31 cellular contexts compared by ENCODE assay signal in genomic region chr20:51668515-51668914, GRCh38.
"Had no signal": no experiment of that assay in that cellular context is flagged by ENCODE, and none has a peak within 500 bp of the region (broad histone marks: within the 10 kb centered on the region; RNA-seq: fewer than 3 reads in every experiment).

No MANE protein-coding gene starts in this region.

- H3K36me3 ChIP-seq: SJCRH30 had no signal

- H3K4me2 ChIP-seq: KMS-11 had no signal

- H3K9me3 ChIP-seq: ascending aorta, SJCRH30 had no signal

- H3K36me3 Mint-ChIP-seq: activated naive CD8-positive, alpha-beta T cell treated with anti-CD3 and anti-CD28 coated beads for 36 hours had no signal

- H3K27ac ChIP-seq: ascending aorta, cardiac muscle cell, KMS-11, SJCRH30, SK-N-MC, WERI-Rb-1 had no signal

- H3K27me3 ChIP-seq: ascending aorta, cardiac muscle cell had no signal

- H3K27ac Mint-ChIP-seq: activated CD8-positive, alpha-beta T cell treated with anti-CD3 and anti-CD28 coated beads for 36 hours; activated naive CD8-positive, alpha-beta T cell treated with anti-CD3 and anti-CD28 coated beads for 36 hours; activated T-cell treated with anti-CD3 and anti-CD28 coated beads, Interleukin-2, amount 50 U/mL, for 72 hours; activated T-helper 17 cell treated with anti-CD3 and anti-CD28 coated beads, Interleukin-2, amount 50 U/mL, for 72 hours had no signal

- H3K4me3 ChIP-seq: ascending aorta, cardiac muscle cell, SJCRH30, SK-N-MC had no signal

- H3K4me1 ChIP-seq: ascending aorta, SJCRH30 had no signal

- H3K4me3 Mint-ChIP-seq: activated CD8-positive, alpha-beta T cell treated with anti-CD3 and anti-CD28 coated beads for 36 hours; activated naive CD8-positive, alpha-beta T cell treated with anti-CD3 and anti-CD28 coated beads for 36 hours; activated T-cell treated with anti-CD3 and anti-CD28 coated beads, Interleukin-2, amount 50 U/mL, for 72 hours; activated T-helper 17 cell treated with anti-CD3 and anti-CD28 coated beads, Interleukin-2, amount 50 U/mL, for 72 hours had no signal

- ATAC-seq: activated CD8-positive, alpha-beta T cell treated with anti-CD3 and anti-CD28 coated beads for 36 hours; activated T-cell treated with anti-CD3 and anti-CD28 coated beads, Interleukin-2, amount 50 U/mL, for 72 hours; activated T-helper 17 cell treated with anti-CD3 and anti-CD28 coated beads, Interleukin-2, amount 50 U/mL, for 72 hours had no signal

- H3K4me1 Mint-ChIP-seq: activated T-helper 17 cell treated with anti-CD3 and anti-CD28 coated beads, Interleukin-2, amount 50 U/mL, for 72 hours had no signal

- H3K9me3 Mint-ChIP-seq: activated CD8-positive, alpha-beta T cell treated with anti-CD3 and anti-CD28 coated beads for 36 hours; activated naive CD8-positive, alpha-beta T cell treated with anti-CD3 and anti-CD28 coated beads for 36 hours; activated T-cell treated with anti-CD3 and anti-CD28 coated beads, Interleukin-2, amount 50 U/mL, for 72 hours; activated T-helper 17 cell treated with anti-CD3 and anti-CD28 coated beads, Interleukin-2, amount 50 U/mL, for 72 hours had no signal

- H3K9ac ChIP-seq: KMS-11 had no signal

- DNase-seq: activated CD4-positive, alpha-beta T cell treated with anti-CD3 and anti-CD28 coated beads for 1 hour; activated CD4-positive, alpha-beta T cell treated with anti-CD3 and anti-CD28 coated beads for 48 hours; activated CD4-positive, CD25-positive, alpha-beta regulatory T cell; activated CD8-positive, alpha-beta T cell treated with anti-CD3 and anti-CD28 coated beads for 36 hours; activated effector memory CD4-positive, alpha-beta T cell treated with anti-CD3 and anti-CD28 coated beads, Interleukin-2, amount 50 U/mL, for 16 hours; activated naive CD4-positive, alpha-beta T cell; activated naive CD4-positive, alpha-beta T cell treated with anti-CD3 and anti-CD28 coated beads, Interleukin-2, amount 50 U/mL, for 16 hours; activated naive CD8-positive, alpha-beta T cell treated with anti-CD3 and anti-CD28 coated beads for 36 hours; activated T-cell treated with anti-CD3 and anti-CD28 coated beads, Interleukin-2, amount 50 U/mL, for 1 hour; activated T-cell treated with anti-CD3 and anti-CD28 coated beads, Interleukin-2, amount 50 U/mL, for 72 hours; cerebellar nuclear complex; MM.1S; MV-4-11; NCI-H1092; NCI-H1436 treated with DMSO at 0.1 percent for 48 hours; NCI-H1694 treated with DMSO at 0.1 percent for 48 hours; NCI-H2029; NCI-H2171; NCI-H510A; NCI-H526; NCI-H748 treated with DMSO at 0.1 percent for 48 hours; NK-92 treated with Interleukin-12 subunit alpha and Interleukin-12 subunit beta, amount 100 ng/mL, for 24 hours; SHP77; SJCRH30; T1000; WERI-Rb-1 had no signal
